Comparison of ENCODE assay signal across 9 cellular contexts in genomic region chr2:10493636-10494281, GRCh38. TPM values are rescaled to one million over a fixed set of nuclear protein-coding genes. Genes with fewer than 3 reads are reported as not detected.
DNase-seq lines count a peak whose midpoint lies in the region; ATAC-seq and FAIRE-seq lines count a peak whose summit lies in the region.
"Had no signal": no experiment of that assay in that cellular context is flagged by ENCODE, and none has a peak within 500 bp of the region (broad histone marks: within the 10 kb centered on the region; RNA-seq: fewer than 3 reads in every experiment).

No MANE protein-coding gene starts in this region.

- peaks cover 29% of the 10 kb centered on the region for H3K27me3 Mint-ChIP-seq in activated naive CD8-positive, alpha-beta T cell treated with anti-CD3 and anti-CD28 coated beads, Interleukin-2, amount 10 ng/mL, durations not matched to agents 7 days and 5 days
- H3K27me3 Mint-ChIP-seq in naive thymus-derived CD4-positive, alpha-beta T cell, result peaks cover 5 to 25% (median 15%) of the 10 kb centered on the region in 5 donors

- H3K4me1 ChIP-seq in naive thymus-derived CD4-positive, alpha-beta T cell (ENCODE audit: control insufficient read depth in 2 of 2, insufficient read depth in 2 of 2, low read length in 2 of 2), result peaks cover 6 to 20% of the 10 kb centered on the region in 2 donors

- intact Hi-C loops in naive thymus-derived CD4-positive, alpha-beta T cell (cut with micrococcal nuclease), result loop anchor here (2.0 to 5.0 kb wide), 2 partner anchors 44 to 45 kb away; partner anchors contain the start of gene ODC1 (in 1 of the 2)

- peaks cover 7% of the 10 kb centered on the region for H3K4me1 Mint-ChIP-seq in activated naive CD8-positive, alpha-beta T cell treated with anti-CD3 and anti-CD28 coated beads, Interleukin-2, amount 10 ng/mL, durations not matched to agents 7 days and 5 days
- peaks cover 0 to 12% (median 0%) of the 10 kb centered on the region in 7 donors for H3K4me1 Mint-ChIP-seq in naive thymus-derived CD4-positive, alpha-beta T cell

- H3K4me3 ChIP-seq in naive thymus-derived CD4-positive, alpha-beta T cell (ENCODE audit: low read length), result no peak overlapping the region
- H3K4me3 ChIP-seq: cardiac muscle cell had no signal

- peak overlapping the region; percentile 45 for H3K27ac Mint-ChIP-seq in activated naive CD8-positive, alpha-beta T cell treated with anti-CD3 and anti-CD28 coated beads, Interleukin-2, amount 10 ng/mL, durations not matched to agents 7 days and 5 days
- peak overlapping the region in 1 of 9 donors; percentile 14 for H3K27ac Mint-ChIP-seq in naive thymus-derived CD4-positive, alpha-beta T cell

- no peaks in the 10 kb centered on the region for H3K27me3 ChIP-seq in naive thymus-derived CD4-positive, alpha-beta T cell (ENCODE audit: control insufficient read depth in 2 of 2, insufficient read depth in 2 of 2, low read length in 2 of 2)

- H3K9me3 Mint-ChIP-seq in activated naive CD8-positive, alpha-beta T cell treated with anti-CD3 and anti-CD28 coated beads, Interleukin-2, amount 10 ng/mL, durations not matched to agents 7 days and 5 days, result peaks cover 4% of the 10 kb centered on the region
- H3K9me3 Mint-ChIP-seq in naive thymus-derived CD4-positive, alpha-beta T cell, result peaks cover 0 to 12% (median 5%) of the 10 kb centered on the region in 11 donors

- no peaks in the 10 kb centered on the region for H3K36me3 ChIP-seq in naive thymus-derived CD4-positive, alpha-beta T cell (ENCODE audit: control insufficient read depth in 2 of 3, insufficient read depth in 3 of 3, low read length in 3 of 3)
- H3K36me3 ChIP-seq: cardiac muscle cell had no signal

- FAIRE-seq in urothelium cell line (lab: Jason Lieb, UNC), result peak; percentile 50

- H3K36me3 Mint-ChIP-seq in activated naive CD8-positive, alpha-beta T cell treated with anti-CD3 and anti-CD28 coated beads, Interleukin-2, amount 10 ng/mL, durations not matched to agents 7 days and 5 days, result peaks cover 5% of the 10 kb centered on the region
- peaks cover 0 to 7% (median 3%) of the 10 kb centered on the region in 5 donors for H3K36me3 Mint-ChIP-seq in naive thymus-derived CD4-positive, alpha-beta T cell

- POLR2A ChIA-PET in activated naive CD8-positive, alpha-beta T cell treated with anti-CD3 and anti-CD28 coated beads, Interleukin-2, amount 10 ng/mL, durations not matched to agents 7 days and 5 days (lab: Charles Lee), result interaction anchor here (1.1 kb wide), 1 partner anchor 45 kb away, joined by 4 read pairs; the partner anchor contains the start of gene ODC1
- POLR2A ChIA-PET in naive thymus-derived CD4-positive, alpha-beta T cell (lab: Charles Lee), result interaction anchor here (0.5 to 2.1 kb wide), 2 partner anchors 46 to 231 kb away, joined by 3 to 9 read pairs; partner anchors contain the start of gene ODC1

- no peak overlapping the region for H3K27ac ChIP-seq in naive thymus-derived CD4-positive, alpha-beta T cell (ENCODE audit: low read depth, low read length)
- H3K27ac ChIP-seq: cardiac muscle cell had no signal

- no peaks in the 10 kb centered on the region for H3K9me3 ChIP-seq in naive thymus-derived CD4-positive, alpha-beta T cell (ENCODE audit: control insufficient read depth in 2 of 3, low read length in 3 of 3)

- H3K4me3 Mint-ChIP-seq in activated naive CD8-positive, alpha-beta T cell treated with anti-CD3 and anti-CD28 coated beads, Interleukin-2, amount 10 ng/mL, durations not matched to agents 7 days and 5 days, result no peak overlapping the region
- H3K4me3 Mint-ChIP-seq in naive thymus-derived CD4-positive, alpha-beta T cell, result peak overlapping the region in 2 of 10 donors; percentile 4 to 20

- CTCF ChIA-PET in naive thymus-derived CD4-positive, alpha-beta T cell (lab: Charles Lee), result interaction anchor here (0.6 kb wide), 1 partner anchor 328 kb away, joined by 3 read pairs; no protein-coding TSS in a partner anchor

- ATAC-seq in GM19043 (IDR thresholded peaks at IDR 0.05; ENCODE audit: low read depth, unreplicated experiment) (peak; percentile 73), HG03135 (IDR thresholded peaks at IDR 0.05; ENCODE audit: unreplicated experiment) (peak; percentile 70)
- ATAC-seq in activated naive CD8-positive, alpha-beta T cell treated with anti-CD3 and anti-CD28 coated beads, Interleukin-2, amount 10 ng/mL, durations not matched to agents 7 days and 5 days (ENCODE audit: low read depth), result peak; percentile 99
- ATAC-seq in naive thymus-derived CD4-positive, alpha-beta T cell, result peak; percentile 94

- DNase-seq in SW 1271 (lab: John Stamatoyannopoulos, UW), result peak; percentile 74 to 75
- peak; percentile 66 for DNase-seq in activated naive CD8-positive, alpha-beta T cell treated with anti-CD3 and anti-CD28 coated beads, Interleukin-2, amount 10 ng/mL, durations not matched to agents 7 days and 5 days
- peak; percentile 18 to 66 (median 49) for DNase-seq in naive thymus-derived CD4-positive, alpha-beta T cell
- peak; percentile 92 for DNase-seq in urothelium cell line (ENCODE audit: low spot score)
- DNase-seq in D341Med (ENCODE audit: low spot score), result no peak
- DNase-seq in Kasumi-1 (lab: John Stamatoyannopoulos, UW), result no peak

RNA-seq across cellular contexts. Expression of gene ODC1, which starts 45.6 kb away (rescaled TPM):
- 10 to 100 TPM; 42.0 to 43.8 TPM for total RNA-seq in activated naive CD8-positive, alpha-beta T cell treated with anti-CD3 and anti-CD28 coated beads, Interleukin-2, amount 10 ng/mL, durations not matched to agents 7 days and 5 days
- 10 to 100 TPM; 32.7 to 88.2 (median 52.4) TPM for total RNA-seq in naive thymus-derived CD4-positive, alpha-beta T cell
- polyA plus RNA-seq in naive thymus-derived CD4-positive, alpha-beta T cell, result 10 to 100 TPM; 48.3 to 66.5 TPM

Comparison
In these comparisons a context has a peak if more than half of its experiments do, and no peak if none do; other contexts are left out.
1. DNase-seq: peak in SW 1271 (2 of 2), activated naive CD8-positive, alpha-beta T cell treated with anti-CD3 and anti-CD28 coated beads, Interleukin-2, amount 10 ng/mL, durations not matched to agents 7 days and 5 days (single experiment), naive thymus-derived CD4-positive, alpha-beta T cell (9 of 9) and urothelium cell line (single experiment); none in D341Med (single experiment) and Kasumi-1 (0 of 2).
2. Peak in every context shown above with its lines, with median percentiles within 50 percentile points of each other: ATAC-seq.